2 cellular contexts compared by ENCODE assay signal in the genomic region with DNA sequence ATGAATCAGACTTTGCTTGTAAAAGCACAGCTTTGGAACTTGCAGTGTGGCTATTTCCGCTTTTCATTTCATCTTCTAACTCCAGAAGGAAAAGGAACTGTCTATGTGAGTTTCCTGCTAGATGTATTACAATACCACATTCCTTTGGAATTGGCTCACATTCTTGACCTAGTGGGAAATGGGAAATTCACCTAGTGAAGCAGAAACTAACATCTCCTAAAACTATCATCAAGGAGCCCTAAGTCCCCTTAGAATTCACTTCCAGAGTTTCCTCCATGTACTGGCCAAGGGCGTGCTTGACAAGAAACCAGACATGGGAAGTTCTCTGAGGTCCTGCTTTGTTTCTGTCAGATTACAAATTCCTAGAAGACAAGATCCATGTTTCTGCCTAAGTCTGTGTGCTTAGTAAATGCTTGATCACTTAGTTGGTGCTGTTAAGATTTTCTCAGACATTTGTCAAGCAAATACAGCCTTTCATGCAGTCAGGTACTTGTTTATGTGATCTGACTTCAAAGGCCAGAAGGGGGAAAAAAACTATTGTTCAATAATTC.
TF ChIP-seq lines count a peak whose summit lies in the region.

No MANE protein-coding gene starts in this region.

TF ChIP-seq in IMR-90, 13 proteins besides CTCF, POLR2A, EP300 and RAD21:
- TF ChIP-seq CHD1 (IDR thresholded peaks at IDR 0.05; ENCODE audit: low read depth, low read length) (no peak), MAZ (IDR thresholded peaks at IDR 0.05; ENCODE audit: borderline replicate concordance, low read depth, low read length) (no peak), RCOR1 (IDR thresholded peaks at IDR 0.05; ENCODE audit: insufficient replicate concordance, low read length) (no peak), RFX5 (IDR thresholded peaks at IDR 0.05; ENCODE audit: low read depth, low read length) (no peak), SMC3 (IDR thresholded peaks at IDR 0.05; ENCODE audit: low read depth, low read length) (no peak), BHLHE40 (IDR thresholded peaks at IDR 0.05; ENCODE audit: low read depth, low read length) (no peak), MXI1 (IDR thresholded peaks at IDR 0.05; ENCODE audit: borderline replicate concordance, low read depth, low read length) (no peak), MAFK (IDR thresholded peaks at IDR 0.05; ENCODE audit: low read depth, low read length) (no peak), CEBPB (IDR thresholded peaks at IDR 0.05; ENCODE audit: low read depth, low read length) (no peak), NFE2L2 (IDR thresholded peaks at IDR 0.05; ENCODE audit: low read depth, low read length) (no peak), FOS (IDR thresholded peaks at IDR 0.05; ENCODE audit: low read depth, low read length) (no peak)
- TF ChIP-seq, protein P1, sequence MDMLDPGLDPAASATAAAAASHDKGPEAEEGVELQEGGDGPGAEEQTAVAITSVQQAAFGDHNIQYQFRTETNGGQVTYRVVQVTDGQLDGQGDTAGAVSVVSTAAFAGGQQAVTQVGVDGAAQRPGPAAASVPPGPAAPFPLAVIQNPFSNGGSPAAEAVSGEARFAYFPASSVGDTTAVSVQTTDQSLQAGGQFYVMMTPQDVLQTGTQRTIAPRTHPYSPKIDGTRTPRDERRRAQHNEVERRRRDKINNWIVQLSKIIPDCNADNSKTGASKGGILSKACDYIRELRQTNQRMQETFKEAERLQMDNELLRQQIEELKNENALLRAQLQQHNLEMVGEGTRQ (IDR thresholded peaks at IDR 0.05; ENCODE audit: low read depth, low read length): no peak
- TF ChIP-seq, protein P2, sequence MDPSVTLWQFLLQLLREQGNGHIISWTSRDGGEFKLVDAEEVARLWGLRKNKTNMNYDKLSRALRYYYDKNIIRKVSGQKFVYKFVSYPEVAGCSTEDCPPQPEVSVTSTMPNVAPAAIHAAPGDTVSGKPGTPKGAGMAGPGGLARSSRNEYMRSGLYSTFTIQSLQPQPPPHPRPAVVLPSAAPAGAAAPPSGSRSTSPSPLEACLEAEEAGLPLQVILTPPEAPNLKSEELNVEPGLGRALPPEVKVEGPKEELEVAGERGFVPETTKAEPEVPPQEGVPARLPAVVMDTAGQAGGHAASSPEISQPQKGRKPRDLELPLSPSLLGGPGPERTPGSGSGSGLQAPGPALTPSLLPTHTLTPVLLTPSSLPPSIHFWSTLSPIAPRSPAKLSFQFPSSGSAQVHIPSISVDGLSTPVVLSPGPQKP (IDR thresholded peaks at IDR 0.05; ENCODE audit: borderline replicate concordance, low read depth, low read length): no peak

TF ChIP-seq in endothelial cell of umbilical vein, 7 proteins besides CTCF, POLR2A, EP300 and RAD21:
- TF ChIP-seq FOS (IDR thresholded peaks at IDR 0.05; ENCODE audit: borderline replicate concordance, insufficient read depth, low read length) (peak; percentile 76), JUN (IDR thresholded peaks at IDR 0.05; ENCODE audit: borderline replicate concordance, insufficient read depth, insufficient read length, low read depth) (peak; percentile 94), MAX (IDR thresholded peaks at IDR 0.05; ENCODE audit: insufficient read depth, insufficient read length) (no peak), GATA2 (IDR thresholded peaks at IDR 0.05; ENCODE audit: insufficient read depth, insufficient read length, low read depth, low read length) (peak; percentile 76), EZH2 (IDR thresholded peaks at IDR 0.05; ENCODE audit: borderline replicate concordance, low read depth, low read length, severe bottlenecking) (no peak), POLR2AphosphoS5 (IDR thresholded peaks at IDR 0.05; ENCODE audit: insufficient read depth, low read depth, low read length) (peak; percentile 93), MYC (IDR thresholded peaks at IDR 0.05; ENCODE audit: low read depth, low read length) (no peak)
